20 cellular contexts compared by ENCODE assay signal in the genomic region with DNA sequence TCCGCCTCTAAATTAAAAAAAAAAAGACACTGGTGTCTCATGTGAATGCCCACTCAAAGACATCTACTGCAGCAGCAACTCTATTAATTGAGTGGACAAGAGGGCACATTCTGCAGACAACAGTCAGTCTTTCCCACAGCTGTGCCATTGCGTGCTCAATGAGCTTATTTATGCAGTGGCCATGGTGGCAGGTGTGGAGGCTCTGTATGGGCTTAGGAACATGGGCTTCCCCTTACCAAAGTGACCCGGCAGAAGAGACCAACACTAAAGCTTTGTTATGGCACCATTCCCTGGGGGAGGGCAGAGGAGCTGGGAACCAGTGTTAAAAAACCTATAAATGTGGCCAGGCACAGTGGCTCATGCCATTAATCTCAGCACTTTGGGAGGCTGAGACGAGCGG. TPM values are rescaled to one million over a fixed set of nuclear protein-coding genes. Genes with fewer than 3 reads are reported as not detected.
DNase-seq lines count a peak whose midpoint lies in the region; ATAC-seq, FAIRE-seq and TF ChIP-seq lines count a peak whose summit lies in the region.
"Had no signal": no experiment of that assay in that cellular context is flagged by ENCODE, and none has a peak within 500 bp of the region (broad histone marks: within the 10 kb centered on the region; RNA-seq: fewer than 3 reads in every experiment).

No MANE protein-coding gene starts in this region.

- no peak for ATAC-seq in GM21717 (IDR thresholded peaks at IDR 0.05; ENCODE audit: unreplicated experiment)
- ATAC-seq: CD8-positive, alpha-beta T cell; HCT116 had no signal

- no peak overlapping the region for H2AK5ac ChIP-seq in mesenchymal stem cell (ENCODE audit: low read length, severe bottlenecking)

- H3K36me3 Mint-ChIP-seq in neural crest cell (ENCODE audit: low read depth), result no peaks in the 10 kb centered on the region

- peak; percentile 87 for FAIRE-seq in HTR-8/SVneo (lab: Jason Lieb, UNC)
- FAIRE-seq: G401.6, GM12892, H1 had no signal

- in situ Hi-C loops in ACHN (cut with HindIII; ENCODE audit: low pct_ligation_motif_present, low pct_unique_long_range_greater_than_20kb, low sequenced_read_pairs), result no loop called here

- no peak for TF ChIP-seq CTCF in neural crest cell (conservative IDR thresholded peaks at IDR 0.05)

- H2BK12ac ChIP-seq in mesenchymal stem cell (ENCODE audit: low read length in 2 of 2), result no peak overlapping the region

- H3K9me3 Mint-ChIP-seq in neural crest cell, result peaks cover 6% of the 10 kb centered on the region

- H3K79me1 ChIP-seq in mesenchymal stem cell (replicated peaks; ENCODE audit: low read length, poor library complexity, severe bottlenecking), result no peaks in the 10 kb centered on the region

- peaks cover 0 to 4% of the 10 kb centered on the region in 2 experiments for H3K27me3 ChIP-seq in mesenchymal stem cell (ENCODE audit: control insufficient read depth in 1 of 2, insufficient read depth in 1 of 2, low read length in 2 of 2)
- H3K27me3 ChIP-seq: BLaER1 had no signal

- peaks cover 3% of the 10 kb centered on the region for H3K4me1 Mint-ChIP-seq in neural crest cell

- H2BK5ac ChIP-seq in mesenchymal stem cell (ENCODE audit: low read depth, low read length, poor library complexity, severe bottlenecking), result no peak overlapping the region

- peaks cover 9% of the 10 kb centered on the region for H3K9me3 ChIP-seq in mesenchymal stem cell (ENCODE audit: control insufficient read depth, low read length)

- H3K4me3 Mint-ChIP-seq in neural crest cell, result peak overlapping the region; percentile 11
- H3K4me3 Mint-ChIP-seq: B cell; CD4-positive, CD25-positive, alpha-beta regulatory T cell; CD8-positive, alpha-beta T cell had no signal

- no peak overlapping the region for H4K8ac ChIP-seq in mesenchymal stem cell (ENCODE audit: low read length)

- no peaks in the 10 kb centered on the region for H3K27me3 Mint-ChIP-seq in neural crest cell (ENCODE audit: low read depth)

- DNase-seq in HTR-8/SVneo (ENCODE audit: insufficient read length, low spot score), result no peak
- DNase-seq in mesenchymal stem cell, result no peak
- DNase-seq in neural crest cell (ENCODE audit: low read depth, low spot score), result no peak
- no peak for DNase-seq in NCI-H524 (lab: John Stamatoyannopoulos, UW)
- DNase-seq in ACHN, result no peak
- DNase-seq: Caco-2; CD4-positive, CD25-positive, alpha-beta regulatory T cell; CD8-positive, alpha-beta T cell; DMS153; DND-41; GM23248; H7 had no signal

- H3K4ac ChIP-seq in mesenchymal stem cell (ENCODE audit: low read depth in 1 of 2, low read length in 2 of 2), result no peak overlapping the region

- no peak overlapping the region for H3K14ac ChIP-seq in mesenchymal stem cell (ENCODE audit: low read length in 2 of 2)

- no peak overlapping the region for H3K4me3 ChIP-seq in mesenchymal stem cell (ENCODE audit: insufficient read depth in 1 of 2, low read depth in 1 of 2, low read length in 2 of 2)
- H3K4me3 ChIP-seq: BLaER1, GM23248 had no signal

- H3K18ac ChIP-seq in mesenchymal stem cell (ENCODE audit: low read depth in 1 of 2, low read length in 2 of 2), result no peak overlapping the region

- H3K23ac ChIP-seq in mesenchymal stem cell (ENCODE audit: low read length in 2 of 2), result no peak overlapping the region

- no peak overlapping the region for H3K9ac ChIP-seq in mesenchymal stem cell (ENCODE audit: low read length)
- H3K9ac ChIP-seq: BLaER1, GM23248 had no signal

- no peak overlapping the region for H4K91ac ChIP-seq in mesenchymal stem cell (ENCODE audit: low read length)

- H2AFZ ChIP-seq in mesenchymal stem cell (ENCODE audit: low read depth, low read length), result no peak overlapping the region
- H2AFZ ChIP-seq: GM23248 had no signal

- no peaks in the 10 kb centered on the region for H3K36me3 ChIP-seq in mesenchymal stem cell (ENCODE audit: control insufficient read depth in 1 of 2, insufficient read depth in 2 of 2, low read depth in 1 of 2, low read length in 2 of 2)
- H3K36me3 ChIP-seq: BLaER1 had no signal

- no peak overlapping the region for H3K27ac Mint-ChIP-seq in neural crest cell (ENCODE audit: unreplicated experiment)
- H3K27ac Mint-ChIP-seq: B cell; CD4-positive, CD25-positive, alpha-beta regulatory T cell; CD8-positive, alpha-beta T cell had no signal

- WGBS in mesenchymal stem cell, result 86% methylated on average over 5 of the region's 5 CpGs

- peak overlapping the region; percentile 37 for H2BK15ac ChIP-seq in mesenchymal stem cell (ENCODE audit: low read depth, poor library complexity, severe bottlenecking)

- no peak overlapping the region for H3K4me2 ChIP-seq in mesenchymal stem cell (ENCODE audit: low read length, poor library complexity, severe bottlenecking)
- H3K4me2 ChIP-seq: BLaER1 had no signal

- H2BK120ac ChIP-seq in mesenchymal stem cell (ENCODE audit: low read depth, low read length), result no peak overlapping the region

- no peak overlapping the region for H3K27ac ChIP-seq in mesenchymal stem cell (ENCODE audit: low read length, poor library complexity, severe bottlenecking)
- H3K27ac ChIP-seq: BLaER1, C4-2B, GM23248 had no signal

- no peaks in the 10 kb centered on the region for H3K4me1 ChIP-seq in mesenchymal stem cell (ENCODE audit: control insufficient read depth, insufficient read depth, low read depth, low read length)

RNA-seq across cellular contexts. Expression of gene VAPB, which starts 4.2 kb away (rescaled TPM):
- polyA plus RNA-seq in mesenchymal stem cell (2013, experiment 1 of 2), result 27.2 TPM
- polyA plus RNA-seq in mesenchymal stem cell (2013, experiment 2 of 2), result 28.8 TPM
- total RNA-seq in neural crest cell, result 56.6 and 57.7 TPM in 2 replicates
